In genomic region chr1:15408890-15409399, GRCh38 we compare ENCODE assay signal across 8 cellular contexts. TPM values are rescaled to one million over a fixed set of nuclear protein-coding genes. Genes with fewer than 3 reads are reported as not detected.
A peak's percentile ranks its signal among the peaks of the same experiment; 100 is the strongest.
DNase-seq lines count a peak whose midpoint lies in the region; ATAC-seq and TF ChIP-seq lines count a peak whose summit lies in the region.

No MANE protein-coding gene starts in this region.

- H3K27me3 ChIP-seq in lower lobe of right lung (ENCODE audit: low read depth) (no peaks in the 10 kb centered on the region), transverse colon (no peaks in the 10 kb centered on the region)

- no peak for DNase-seq in activated naive CD4-positive, alpha-beta T cell treated with Interleukin-2 at 50 U/mL for 16 hours
- DNase-seq in astrocyte of the cerebellum (ENCODE audit: low read depth) (no peak), lower lobe of right lung (no peak), transverse colon (no peak), HCEC 1CT (no peak), GF-D8 (lab: John Stamatoyannopoulos, UW) (no peak), epidermal melanocyte (ENCODE audit: insufficient read length, low spot score) (no peak)

- H3K4me1 ChIP-seq in lower lobe of right lung = peaks cover 27% of the 10 kb centered on the region
- H3K4me1 ChIP-seq in transverse colon = peaks cover 11 to 41% (median 32%) of the 10 kb centered on the region in 4 donors

- TF ChIP-seq POLR2A in transverse colon (IDR thresholded peaks at IDR 0.05) = no peak

- peak overlapping the region; percentile 94 for H3K4me3 Mint-ChIP-seq in activated naive CD4-positive, alpha-beta T cell treated with anti-CD3 and anti-CD28 coated beads, Interleukin-2, amount 50 U/mL, for 24 hours

- H3K36me3 Mint-ChIP-seq in activated naive CD4-positive, alpha-beta T cell treated with anti-CD3 and anti-CD28 coated beads, Interleukin-2, amount 50 U/mL, for 24 hours = no peaks in the 10 kb centered on the region

- H3K36me3 ChIP-seq in lower lobe of right lung (no peaks in the 10 kb centered on the region), transverse colon (no peaks in the 10 kb centered on the region)

- ATAC-seq in lower lobe of right lung = no peak

- no peaks in the 10 kb centered on the region for H3K27me3 Mint-ChIP-seq in activated naive CD4-positive, alpha-beta T cell treated with anti-CD3 and anti-CD28 coated beads, Interleukin-2, amount 50 U/mL, for 24 hours

- in situ Hi-C loops in astrocyte of the cerebellum (cut with HindIII; ENCODE audit: low sequenced_read_pairs) (no loop called here), transverse colon (cut with MboI; ENCODE audit: low pct_ligation_motif_present in 1 of 4, low pct_unique_long_range_greater_than_20kb in 1 of 4, low sequenced_read_pairs in 3 of 4) (no loop called here)

- peak overlapping the region; percentile 90 for H3K27ac Mint-ChIP-seq in activated naive CD4-positive, alpha-beta T cell treated with anti-CD3 and anti-CD28 coated beads, Interleukin-2, amount 50 U/mL, for 24 hours

- whole genome bisulfite sequencing in transverse colon (ENCODE audit: low coverage in 1 of 2), 2 donors = 37 to 80% methylated on average over 1 to 14 of the region's 14 CpGs

- peak overlapping the region; percentile 84 for H3K27ac ChIP-seq in lower lobe of right lung
- H3K27ac ChIP-seq in transverse colon = peak overlapping the region; percentile 84 to 93 (median 88)

- H3K9me3 ChIP-seq in lower lobe of right lung = no peaks in the 10 kb centered on the region
- H3K9me3 ChIP-seq in transverse colon = no peaks in the 10 kb centered on the region

- intact Hi-C loops in lower lobe of right lung (cut with DNase I) (no loop called here), transverse colon (cut with DNase I; ENCODE audit: low total_unique reads) (no loop called here)

- H3K4me1 Mint-ChIP-seq in activated naive CD4-positive, alpha-beta T cell treated with anti-CD3 and anti-CD28 coated beads, Interleukin-2, amount 50 U/mL, for 24 hours = peaks cover 31% of the 10 kb centered on the region

- TF ChIP-seq EP300 in transverse colon (IDR thresholded peaks at IDR 0.05; ENCODE audit: low read depth) = no peak

- no peaks in the 10 kb centered on the region for H3K9me3 Mint-ChIP-seq in activated naive CD4-positive, alpha-beta T cell treated with anti-CD3 and anti-CD28 coated beads, Interleukin-2, amount 50 U/mL, for 24 hours

- H3K4me3 ChIP-seq in astrocyte of the cerebellum (ENCODE audit: low read depth, low read length) (peak overlapping the region; percentile 87), lower lobe of right lung (peak overlapping the region; percentile 86), transverse colon (peak overlapping the region; percentile 83 to 97 (median 92))

- TF ChIP-seq CTCF in astrocyte of the cerebellum (IDR thresholded peaks at IDR 0.05; ENCODE audit: low read depth, low read length, missing control alignments) (no peak), lower lobe of right lung (IDR thresholded peaks at IDR 0.05) (no peak), transverse colon (IDR thresholded peaks at IDR 0.05) (no peak)

RNA-seq across cellular contexts. Expression of gene EFHD2, which starts 0.7 kb away (rescaled TPM):
- 100 TPM for total RNA-seq in lower lobe of right lung
- 100 to 1,000 TPM in 3 of 4 donors, 10 to 100 TPM in 1; 88.0 to 188 (median 174) TPM for total RNA-seq in transverse colon

RNA-seq across cellular contexts. Expression of gene CTRC, which starts 29.3 kb away (rescaled TPM):
- total RNA-seq in lower lobe of right lung (not detected), transverse colon (under 1 TPM in 1 of 4 donors, not detected in 3; 0.64 TPM)

RNA-seq across cellular contexts. Expression of gene CELA2A, which starts 47.6 kb away (rescaled TPM):
- total RNA-seq in lower lobe of right lung = not detected
- not detected for total RNA-seq in transverse colon
